11 cellular contexts compared by ENCODE assay signal in genomic region chr2:186433777-186434432, GRCh38.
"Had no signal": no experiment of that assay in that cellular context is flagged by ENCODE, and none has a peak within 500 bp of the region (broad histone marks: within the 10 kb centered on the region; RNA-seq: fewer than 3 reads in every experiment).

No MANE protein-coding gene starts in this region.

- H2AFZ ChIP-seq: GM23248, GM23338 had no signal

- DNase-seq: GM23248, GOT3, H7, H9, HCEC 1CT, HFFc6 had no signal

- H3K4me1 ChIP-seq: HAP-1 had no signal

- H3K9ac ChIP-seq: GM23248 had no signal

- H3K4me2 ChIP-seq: GM23338 had no signal

- ATAC-seq: GM23338, HCT116 had no signal

- H3K36me3 ChIP-seq: HAP-1 had no signal

- FAIRE-seq: H1, H54 had no signal

- H3K27ac ChIP-seq: GM23248 had no signal

- H3K4me3 ChIP-seq: GM23248, GM23338, HAP-1 had no signal
